Comparison of ENCODE assay signal across 8 cellular contexts in genomic region chr11:93196816-93197382, GRCh38. TPM values are rescaled to one million over a fixed set of nuclear protein-coding genes. Genes with fewer than 3 reads are reported as not detected.
DNase-seq lines count a peak whose midpoint lies in the region; ATAC-seq and TF ChIP-seq lines count a peak whose summit lies in the region.

No MANE protein-coding gene starts in this region.

- H4K20me1 ChIP-seq in GM23338 (replicated peaks; ENCODE audit: insufficient read depth), result no peaks in the 10 kb centered on the region; the same call in none of the 2 replicates

- TF ChIP-seq CTCF in GM23338 (conservative IDR thresholded peaks at IDR 0.05; ENCODE audit: low read depth in 2 of 2), result peak in 1 of 2 experiments; percentile 78; a peak in 2 of 4 replicates

- H3K27me3 ChIP-seq in GM23338 (ENCODE audit: insufficient read depth) (no peaks in the 10 kb centered on the region), MG63 (no peaks in the 10 kb centered on the region; the same call in 1 of the 2 replicates)

- no peaks in the 10 kb centered on the region for H3K9me2 ChIP-seq in GM23338 (ENCODE audit: insufficient read depth)

- H3K27ac Mint-ChIP-seq in T-helper 1 cell treated with Interleukin-12 subunit alpha and Interleukin-12 subunit beta and Interleukin-4 antibody, amounts not matched to agents 30 μg/mL and 1 μg/mL, for 36 hours, result peak overlapping the region; percentile 95
- H3K27ac Mint-ChIP-seq in GM23338, result peak overlapping the region; percentile 99
- peak overlapping the region; percentile 96 for H3K27ac Mint-ChIP-seq in dendritic cell treated with granulocyte-macrophage colony-stimulating factor and Interleukin-4, amounts not matched to agents 40 ng/mL and 50 ng/mL, for 4 days
- H3K27ac Mint-ChIP-seq in naive thymus-derived CD8-positive, alpha-beta T cell, result peak overlapping the region; percentile 93 to 98 (median 96)

- H3K27me3 Mint-ChIP-seq in T-helper 1 cell treated with Interleukin-12 subunit alpha and Interleukin-12 subunit beta and Interleukin-4 antibody, amounts not matched to agents 30 μg/mL and 1 μg/mL, for 36 hours (ENCODE audit: low read depth), result peaks cover 11% of the 10 kb centered on the region
- H3K27me3 Mint-ChIP-seq in GM23338 (ENCODE audit: insufficient read depth, low read depth, poor library complexity), result no peaks in the 10 kb centered on the region
- no peaks in the 10 kb centered on the region for H3K27me3 Mint-ChIP-seq in dendritic cell treated with granulocyte-macrophage colony-stimulating factor and Interleukin-4, amounts not matched to agents 40 ng/mL and 50 ng/mL, for 4 days
- H3K27me3 Mint-ChIP-seq in naive thymus-derived CD8-positive, alpha-beta T cell, result peaks cover 0 to 10% (median 3%) of the 10 kb centered on the region in 5 donors

- H3K4me1 ChIP-seq in GM23338 (ENCODE audit: insufficient read depth), result peaks cover 14% of the 10 kb centered on the region

- H3K4me3 Mint-ChIP-seq in T-helper 1 cell treated with Interleukin-12 subunit alpha and Interleukin-12 subunit beta and Interleukin-4 antibody, amounts not matched to agents 30 μg/mL and 1 μg/mL, for 36 hours, result peak overlapping the region; percentile 92
- H3K4me3 Mint-ChIP-seq in GM23338, result peak overlapping the region; percentile 93
- H3K4me3 Mint-ChIP-seq in dendritic cell treated with granulocyte-macrophage colony-stimulating factor and Interleukin-4, amounts not matched to agents 40 ng/mL and 50 ng/mL, for 4 days, result peak overlapping the region; percentile 87
- peak overlapping the region; percentile 84 to 98 (median 94) for H3K4me3 Mint-ChIP-seq in naive thymus-derived CD8-positive, alpha-beta T cell

- no peaks in the 10 kb centered on the region for H3F3A ChIP-seq in GM23338 (replicated peaks; ENCODE audit: low read depth)

- DNase-seq in T-helper 1 cell (no peak), GM23338 (ENCODE audit: low spot score) (peak; percentile 57), MG63 (no peak), cerebellar nuclear complex (lab: John Stamatoyannopoulos, UW) (no peak), Kasumi-1 (lab: John Stamatoyannopoulos, UW) (no peak)
- DNase-seq in naive thymus-derived CD8-positive, alpha-beta T cell, result no peak

- no peaks in the 10 kb centered on the region for H3K9me3 Mint-ChIP-seq in T-helper 1 cell treated with Interleukin-12 subunit alpha and Interleukin-12 subunit beta and Interleukin-4 antibody, amounts not matched to agents 30 μg/mL and 1 μg/mL, for 36 hours
- no peaks in the 10 kb centered on the region for H3K9me3 Mint-ChIP-seq in GM23338
- H3K9me3 Mint-ChIP-seq in dendritic cell treated with granulocyte-macrophage colony-stimulating factor and Interleukin-4, amounts not matched to agents 40 ng/mL and 50 ng/mL, for 4 days, result peaks cover 10% of the 10 kb centered on the region
- H3K9me3 Mint-ChIP-seq in naive thymus-derived CD8-positive, alpha-beta T cell, result no peaks in the 10 kb centered on the region

- intact Hi-C loops in dendritic cell treated with granulocyte-macrophage colony-stimulating factor and Interleukin-4, amounts not matched to agents 40 ng/mL and 50 ng/mL, for 4 days (cut with micrococcal nuclease), result loop anchor here (1.0 to 10.0 kb wide), 6 partner anchors 112 to 930 kb away; partner anchors contain the start of genes C11orf54, CEP295, MED17 and PANX1

- peak overlapping the region; percentile 88 for H3K27ac ChIP-seq in GM23338 (ENCODE audit: low read depth)

- no peaks in the 10 kb centered on the region for H3K36me3 ChIP-seq in GM23338 (ENCODE audit: insufficient read depth)
- H3K36me3 ChIP-seq in MG63, result no peaks in the 10 kb centered on the region

- H3K4me3 ChIP-seq in GM23338 (peak overlapping the region; percentile 56), MG63 (peak overlapping the region; percentile 72)

- POLR2A ChIA-PET in naive thymus-derived CD8-positive, alpha-beta T cell (lab: Charles Lee), result interaction anchor here (2.2 kb wide), 1 partner anchor 545 kb away, joined by 8 read pairs; the partner anchor contains the start of genes C11orf54 and TAF1D

- peaks cover 12% of the 10 kb centered on the region for H3K4me1 Mint-ChIP-seq in T-helper 1 cell treated with Interleukin-12 subunit alpha and Interleukin-12 subunit beta and Interleukin-4 antibody, amounts not matched to agents 30 μg/mL and 1 μg/mL, for 36 hours (ENCODE audit: low read depth)
- peaks cover 8% of the 10 kb centered on the region for H3K4me1 Mint-ChIP-seq in GM23338
- peaks cover 55% of the 10 kb centered on the region for H3K4me1 Mint-ChIP-seq in dendritic cell treated with granulocyte-macrophage colony-stimulating factor and Interleukin-4, amounts not matched to agents 40 ng/mL and 50 ng/mL, for 4 days (ENCODE audit: low read depth)
- H3K4me1 Mint-ChIP-seq in naive thymus-derived CD8-positive, alpha-beta T cell, result peaks cover 15 to 34% (median 29%) of the 10 kb centered on the region in 4 donors

- H3K36me3 Mint-ChIP-seq in T-helper 1 cell treated with Interleukin-12 subunit alpha and Interleukin-12 subunit beta and Interleukin-4 antibody, amounts not matched to agents 30 μg/mL and 1 μg/mL, for 36 hours (ENCODE audit: low read depth), result peaks cover 4% of the 10 kb centered on the region
- no peaks in the 10 kb centered on the region for H3K36me3 Mint-ChIP-seq in GM23338 (ENCODE audit: low read depth)
- peaks cover 5% of the 10 kb centered on the region for H3K36me3 Mint-ChIP-seq in dendritic cell treated with granulocyte-macrophage colony-stimulating factor and Interleukin-4, amounts not matched to agents 40 ng/mL and 50 ng/mL, for 4 days (ENCODE audit: low read depth)
- H3K36me3 Mint-ChIP-seq in naive thymus-derived CD8-positive, alpha-beta T cell, result peaks cover 0 to 3% (median 3%) of the 10 kb centered on the region in 3 donors

- peak overlapping the region; percentile 91; the same call in 1 of the 2 replicates for H2AFZ ChIP-seq in GM23338

- H3K4me2 ChIP-seq in GM23338, result peak overlapping the region; percentile 70

- ATAC-seq in GM23338, result peak; percentile 5; the same call in 2 of the 3 replicates
- no peak for ATAC-seq in naive thymus-derived CD8-positive, alpha-beta T cell

- peaks cover 49% of the 10 kb centered on the region for H3K79me2 ChIP-seq in GM23338 (replicated peaks; ENCODE audit: insufficient read depth)

- no peaks in the 10 kb centered on the region for H3K9me3 ChIP-seq in MG63

TF ChIP-seq in GM23338, 12 proteins besides CTCF, POLR2A, EP300 and RAD21:
- no peak for TF ChIP-seq EZH2 (IDR thresholded peaks at IDR 0.05; ENCODE audit: low read depth, unreplicated experiment)
- TF ChIP-seq POLR2AphosphoS5 (IDR thresholded peaks at IDR 0.05; ENCODE audit: low read depth), result no peak
- no peak for TF ChIP-seq CREB1 (CRISPR knock-in tag; IDR thresholded peaks at IDR 0.05; ENCODE audit: low read depth)
- TF ChIP-seq JUNB (IDR thresholded peaks at IDR 0.05; ENCODE audit: unreplicated experiment), result no peak
- TF ChIP-seq NANOG (IDR thresholded peaks at IDR 0.05; ENCODE audit: borderline replicate concordance), result no peak
- no peak for TF ChIP-seq REST (IDR thresholded peaks at IDR 0.05; ENCODE audit: unreplicated experiment)
- no peak for TF ChIP-seq EZH2phosphoT487 (IDR thresholded peaks at IDR 0.05; ENCODE audit: unreplicated experiment)
- no peak for TF ChIP-seq ETS1 (IDR thresholded peaks at IDR 0.05)
- no peak for TF ChIP-seq STAT1 (IDR thresholded peaks at IDR 0.05; ENCODE audit: unreplicated experiment)

RNA-seq across cellular contexts. Expression of gene SLC36A4, which starts 0.9 kb away (rescaled TPM):
- total RNA-seq in GM23338 (2014; rRNA removed; shearing (Covaris generic)), result 24.7 and 34.6 TPM in 2 replicates
- 20.6 and 24.9 TPM in 2 replicates for polyA plus RNA-seq in GM23338 (2016; fragmentation: Nextera tagmentation; extraction: Ambion mirVana)
- 3.1 and 9.3 TPM in 2 replicates for total RNA-seq in MG63 (2014; rRNA removed; shearing (Covaris generic); ENCODE audit: low replicate concordance)
- total RNA-seq in naive thymus-derived CD8-positive, alpha-beta T cell, result 10 to 100 TPM; 20.2 to 23.8 TPM
- 10 to 100 TPM; 25.6 to 27.8 (median 26.8) TPM for polyA plus RNA-seq in naive thymus-derived CD8-positive, alpha-beta T cell
